ENCODE assay signal across 9 cellular contexts in the genomic region with DNA sequence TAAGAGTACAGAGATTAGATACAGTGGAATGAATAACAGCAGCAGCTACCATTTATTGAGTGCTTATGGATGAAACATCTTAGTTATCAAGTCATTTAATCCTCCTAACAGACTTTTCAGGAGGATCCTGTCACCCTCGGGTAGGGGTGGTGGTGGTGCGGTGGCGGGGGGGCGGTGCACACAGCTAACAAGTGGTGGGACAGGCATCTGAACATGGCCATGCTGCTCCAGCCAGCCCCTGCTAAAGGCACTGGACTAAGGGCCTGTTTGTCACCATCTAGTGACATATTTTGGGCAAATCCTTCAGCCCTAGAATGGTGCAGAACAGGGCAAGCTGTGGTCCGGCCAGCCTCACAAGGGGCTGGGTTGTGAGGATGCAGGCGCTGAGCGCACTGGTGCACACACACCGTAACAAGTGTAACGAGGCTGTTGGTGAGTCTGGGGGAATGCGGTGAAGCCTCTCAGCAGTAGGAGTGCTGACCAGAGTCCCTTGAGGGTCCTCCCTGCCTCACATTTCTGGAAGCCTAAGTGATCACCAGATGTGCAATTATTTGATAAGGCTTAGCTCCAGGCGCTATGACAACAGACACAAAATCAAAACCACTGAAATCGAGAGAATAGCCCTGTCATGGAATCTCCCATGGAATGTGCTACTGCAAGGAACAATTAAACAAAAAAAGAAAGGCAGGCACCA.
A peak's percentile ranks its signal among the peaks of the same experiment; 100 is the strongest.
DNase-seq lines count a peak whose midpoint lies in the region; ATAC-seq, FAIRE-seq and TF ChIP-seq lines count a peak whose summit lies in the region.
"Had no signal": no experiment of that assay in that cellular context is flagged by ENCODE, and none has a peak within 500 bp of the region (broad histone marks: within the 10 kb centered on the region; RNA-seq: fewer than 3 reads in every experiment).

No MANE protein-coding gene starts in this region.

- peaks cover 65% of the 10 kb centered on the region for H3K4me1 Mint-ChIP-seq in stimulated activated memory B cell treated with anti-CD40 and anti-IgM and Interleukin-4, amounts not matched to agents 10 μg/mL and 1 μg/mL and 100 μg/mL, for 72 hours

- no peak overlapping the region for H3K4ac ChIP-seq in mesenchymal stem cell (ENCODE audit: low read depth in 1 of 2, low read length in 2 of 2)

- H3K36me3 ChIP-seq in SU-DHL-6 (ENCODE audit: low read length) (no peaks in the 10 kb centered on the region), mesenchymal stem cell (ENCODE audit: control insufficient read depth in 1 of 2, insufficient read depth in 2 of 2, low read depth in 1 of 2, low read length in 2 of 2) (peaks cover 9 to 35% of the 10 kb centered on the region in 2 experiments)

- H2AK5ac ChIP-seq in mesenchymal stem cell (ENCODE audit: low read length, severe bottlenecking): no peak overlapping the region

- H3K36me3 Mint-ChIP-seq in stimulated activated memory B cell treated with anti-CD40 and anti-IgM and Interleukin-4, amounts not matched to agents 10 μg/mL and 1 μg/mL and 100 μg/mL, for 72 hours: peaks cover 17% of the 10 kb centered on the region

- no peak overlapping the region for H3K4me3 Mint-ChIP-seq in stimulated activated memory B cell treated with anti-CD40 and anti-IgM and Interleukin-4, amounts not matched to agents 10 μg/mL and 1 μg/mL and 100 μg/mL, for 72 hours

- peak; percentile 62 for FAIRE-seq in GM12892 (lab: Jason Lieb, UNC)

- peaks cover 6% of the 10 kb centered on the region; the same call in 1 of the 2 replicates for H3F3A ChIP-seq in SU-DHL-6 (ENCODE audit: insufficient read depth)

- 82% methylated on average over 12 of the region's 12 CpGs for whole genome bisulfite sequencing in mesenchymal stem cell

- H3K4me2 ChIP-seq in SU-DHL-6 (ENCODE audit: low read depth, low read length, poor library complexity, severe bottlenecking) (no peak overlapping the region), mesenchymal stem cell (ENCODE audit: low read length, poor library complexity, severe bottlenecking) (no peak overlapping the region)

- H3K9ac ChIP-seq in SU-DHL-6 (ENCODE audit: low read length): no peak overlapping the region
- peak overlapping the region; percentile 4 for H3K9ac ChIP-seq in mesenchymal stem cell (ENCODE audit: low read length)

- H3K27ac Mint-ChIP-seq in stimulated activated memory B cell treated with anti-CD40 and anti-IgM and Interleukin-4, amounts not matched to agents 10 μg/mL and 1 μg/mL and 100 μg/mL, for 72 hours: peak overlapping the region; percentile 68

- peaks cover 37% of the 10 kb centered on the region for H3K79me1 ChIP-seq in mesenchymal stem cell (replicated peaks; ENCODE audit: low read length, poor library complexity, severe bottlenecking)

- peak overlapping the region in 1 of 2 experiments; percentile 59 for H2BK12ac ChIP-seq in mesenchymal stem cell (ENCODE audit: low read length in 2 of 2)

- no peaks in the 10 kb centered on the region for H4K20me1 ChIP-seq in SU-DHL-6 (ENCODE audit: low read depth, low read length)

- H3K4me3 ChIP-seq in SU-DHL-6 (ENCODE audit: insufficient read depth, low read length, poor library complexity, severe bottlenecking): no peak overlapping the region
- H3K4me3 ChIP-seq in mesenchymal stem cell (ENCODE audit: insufficient read depth in 1 of 2, low read depth in 1 of 2, low read length in 2 of 2): no peak overlapping the region

- H4K8ac ChIP-seq in mesenchymal stem cell (ENCODE audit: low read length): no peak overlapping the region

- H3K79me2 ChIP-seq in SU-DHL-6 (ENCODE audit: insufficient read depth, low read length): no peaks in the 10 kb centered on the region

- H3K27ac ChIP-seq in SU-DHL-6 (ENCODE audit: low read depth, low read length) (peak overlapping the region; percentile 46), mesenchymal stem cell (ENCODE audit: low read length, poor library complexity, severe bottlenecking) (no peak overlapping the region)

- peak; percentile 27 for ATAC-seq in stimulated activated memory B cell treated with anti-CD40 and anti-IgM and Interleukin-4, amounts not matched to agents 10 μg/mL and 1 μg/mL and 100 μg/mL, for 72 hours
- ATAC-seq in GM19035 (IDR thresholded peaks at IDR 0.05; ENCODE audit: unreplicated experiment) (no peak), GM21619 (IDR thresholded peaks at IDR 0.05; ENCODE audit: unreplicated experiment) (no peak)
- ATAC-seq: stimulated activated naive CD8-positive, alpha-beta T cell treated with anti-CD3 and anti-CD28 coated beads, Interleukin-15, Interleukin-2, amounts not matched to agents 100 U/mL and 50 U/mL, for 24 hours had no signal

- no peak overlapping the region for H2BK120ac ChIP-seq in mesenchymal stem cell (ENCODE audit: low read depth, low read length)

- peak overlapping the region in 1 of 2 experiments; percentile 54 for H3K23ac ChIP-seq in mesenchymal stem cell (ENCODE audit: low read length in 2 of 2)

- H3K9me3 ChIP-seq in SU-DHL-6 (ENCODE audit: insufficient read depth, low read length): no peaks in the 10 kb centered on the region
- H3K9me3 ChIP-seq in mesenchymal stem cell (ENCODE audit: control insufficient read depth, low read length): no peaks in the 10 kb centered on the region

- TF ChIP-seq POLR2A in GM12892 (IDR thresholded peaks at IDR 0.05; ENCODE audit: low read depth, low read length): peak; percentile 3; the same call in 1 of the 2 replicates

- no peaks in the 10 kb centered on the region for H3K9me3 Mint-ChIP-seq in stimulated activated memory B cell treated with anti-CD40 and anti-IgM and Interleukin-4, amounts not matched to agents 10 μg/mL and 1 μg/mL and 100 μg/mL, for 72 hours

- H4K91ac ChIP-seq in mesenchymal stem cell (ENCODE audit: low read length): peak overlapping the region; percentile 5

- peak overlapping the region in 1 of 2 experiments; percentile 86 for H3K14ac ChIP-seq in mesenchymal stem cell (ENCODE audit: low read length in 2 of 2)

- H3K27me3 Mint-ChIP-seq in stimulated activated memory B cell treated with anti-CD40 and anti-IgM and Interleukin-4, amounts not matched to agents 10 μg/mL and 1 μg/mL and 100 μg/mL, for 72 hours: no peaks in the 10 kb centered on the region

- peak overlapping the region in 1 of 2 experiments; percentile 68 for H3K18ac ChIP-seq in mesenchymal stem cell (ENCODE audit: low read depth in 1 of 2, low read length in 2 of 2)

- no peak for TF ChIP-seq CTCF in SU-DHL-6 (IDR thresholded peaks at IDR 0.05; ENCODE audit: insufficient read depth, low read length, poor library complexity, severe bottlenecking)

- no peaks in the 10 kb centered on the region for H3K9me2 ChIP-seq in SU-DHL-6 (replicated peaks; ENCODE audit: insufficient read depth, low read length)

- no peak overlapping the region for H2BK5ac ChIP-seq in mesenchymal stem cell (ENCODE audit: low read depth, low read length, poor library complexity, severe bottlenecking)

- H3K4me1 ChIP-seq in mesenchymal stem cell (ENCODE audit: control insufficient read depth, insufficient read depth, low read depth, low read length): peaks cover 9% of the 10 kb centered on the region

- H2AFZ ChIP-seq in SU-DHL-6 (ENCODE audit: low read depth, low read length, severe bottlenecking): no peak overlapping the region
- no peak overlapping the region for H2AFZ ChIP-seq in mesenchymal stem cell (ENCODE audit: low read depth, low read length)

- DNase-seq in GM12892 (ENCODE audit: insufficient read length): no peak
- no peak for DNase-seq in mesenchymal stem cell
- no peak for DNase-seq in occipital lobe (lab: John Stamatoyannopoulos, UW)
- DNase-seq: effector CD4-positive, alpha-beta T cell; stimulated activated naive CD8-positive, alpha-beta T cell treated with anti-CD3 and anti-CD28 coated beads, Interleukin-15, Interleukin-2, amounts not matched to agents 100 U/mL and 50 U/mL, for 24 hours had no signal

- H3K27me3 ChIP-seq in SU-DHL-6 (ENCODE audit: low read length): no peaks in the 10 kb centered on the region
- H3K27me3 ChIP-seq in mesenchymal stem cell (ENCODE audit: control insufficient read depth in 1 of 2, insufficient read depth in 1 of 2, low read length in 2 of 2): no peaks in the 10 kb centered on the region

- no peak overlapping the region for H2BK15ac ChIP-seq in mesenchymal stem cell (ENCODE audit: low read depth, poor library complexity, severe bottlenecking)
